ENCODE assay signal across 17 cellular contexts in the genomic region with DNA sequence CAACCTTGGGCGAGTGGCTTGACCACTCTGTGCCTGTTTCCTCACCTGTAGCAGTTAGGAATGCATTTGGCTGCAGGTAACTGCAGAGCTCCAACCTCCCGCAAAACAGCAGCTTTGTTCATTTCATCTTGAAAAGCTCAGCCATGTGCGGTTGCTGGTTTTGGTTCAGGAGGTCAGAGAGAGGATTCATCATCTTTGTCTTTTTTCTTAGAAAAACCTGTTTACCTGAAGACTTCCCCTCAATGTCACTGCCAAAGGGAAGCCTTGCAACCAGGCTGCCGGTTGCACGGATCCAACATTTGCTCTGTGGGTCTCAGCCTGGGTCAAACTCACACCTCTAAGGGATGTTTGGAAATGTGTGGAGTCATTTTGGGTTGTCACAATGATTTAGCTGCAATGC. TPM values are rescaled to one million over a fixed set of nuclear protein-coding genes. Genes with fewer than 3 reads are reported as not detected.
A peak's percentile ranks its signal among the peaks of the same experiment; 100 is the strongest.
DNase-seq lines count a peak whose midpoint lies in the region; ATAC-seq and TF ChIP-seq lines count a peak whose summit lies in the region.
"Had no signal": no experiment of that assay in that cellular context is flagged by ENCODE, and none has a peak within 500 bp of the region (broad histone marks: within the 10 kb centered on the region; RNA-seq: fewer than 3 reads in every experiment).

No MANE protein-coding gene starts in this region.

- H4K20me1 ChIP-seq in OCI-LY7 (ENCODE audit: insufficient read depth, low read length) (no peaks in the 10 kb centered on the region), osteoblast (ENCODE audit: insufficient read depth, low read length) (no peaks in the 10 kb centered on the region)

- H2AFZ ChIP-seq in OCI-LY7 (ENCODE audit: low read length) (no peak overlapping the region; the same call in 1 of the 2 replicates), osteoblast (ENCODE audit: low read length) (no peak overlapping the region)

- H3K27ac Mint-ChIP-seq in activated naive CD4-positive, alpha-beta T cell treated with anti-CD3 and anti-CD28 coated beads for 36 hours, result peak overlapping the region; percentile 97
- H3K27ac Mint-ChIP-seq in activated naive CD8-positive, alpha-beta T cell, result peak overlapping the region; percentile 58

- H3K4me1 ChIP-seq in OCI-LY7 (ENCODE audit: insufficient read depth, low read length, poor library complexity, severe bottlenecking) (peaks cover 63% of the 10 kb centered on the region), osteoblast (ENCODE audit: insufficient read depth, low read length) (peaks cover 7% of the 10 kb centered on the region), upper lobe of left lung (peaks cover 0 to 5% (median 0%) of the 10 kb centered on the region in 4 donors)
- H3K4me1 ChIP-seq: adrenal gland, esophagus squamous epithelium, left ventricle myocardium inferior, testis had no signal

- TF ChIP-seq CTCF in OCI-LY7 (conservative IDR thresholded peaks at IDR 0.05; ENCODE audit: low read length) (no peak), osteoblast (IDR thresholded peaks at IDR 0.05; ENCODE audit: extremely low read depth, low read depth, low read length) (no peak), upper lobe of left lung (IDR thresholded peaks at IDR 0.05) (no peak)

- POLR2A ChIA-PET in OCI-LY7 (lab: Charles Lee), result interaction anchor here (0.6 to 2.5 kb wide), 11 partner anchors 11 to 1271 kb away, joined by 3 to 15 read pairs (median 3); no protein-coding TSS in a partner anchor

- no peak overlapping the region for H3K27ac ChIP-seq in OCI-LY7 (ENCODE audit: low read depth, low read length, poor library complexity, severe bottlenecking)
- H3K27ac ChIP-seq in osteoblast (ENCODE audit: low read depth, low read length), result peak overlapping the region; percentile 15
- no peak overlapping the region for H3K27ac ChIP-seq in upper lobe of left lung
- H3K27ac ChIP-seq: adrenal gland, left ventricle myocardium inferior, SK-N-MC, testis had no signal

- peaks cover 25% of the 10 kb centered on the region for H3K36me3 Mint-ChIP-seq in activated naive CD4-positive, alpha-beta T cell treated with anti-CD3 and anti-CD28 coated beads for 36 hours (ENCODE audit: low read depth)
- H3K36me3 Mint-ChIP-seq in activated naive CD8-positive, alpha-beta T cell, result no peaks in the 10 kb centered on the region

- no peak for TF ChIP-seq EP300 in upper lobe of left lung (IDR thresholded peaks at IDR 0.05)

- H3K79me2 ChIP-seq in OCI-LY7 (ENCODE audit: insufficient read depth, low read depth, low read length) (no peaks in the 10 kb centered on the region), osteoblast (ENCODE audit: insufficient read depth, low read length) (no peaks in the 10 kb centered on the region)

- H3K4me1 Mint-ChIP-seq in activated naive CD4-positive, alpha-beta T cell treated with anti-CD3 and anti-CD28 coated beads for 36 hours (ENCODE audit: low read depth), result peaks cover 65% of the 10 kb centered on the region
- H3K4me1 Mint-ChIP-seq in activated naive CD8-positive, alpha-beta T cell (ENCODE audit: low read depth), result peaks cover 50% of the 10 kb centered on the region

- TF ChIP-seq POLR2A in upper lobe of left lung (IDR thresholded peaks at IDR 0.05), result no peak

- CTCF ChIA-PET in activated naive CD4-positive, alpha-beta T cell treated with anti-CD3 and anti-CD28 coated beads for 36 hours (lab: Charles Lee), result interaction anchor here (0.6 to 1.0 kb wide), 3 partner anchors 13 to 22 kb away, joined by 3 to 5 read pairs (median 3); a partner anchor contains a TSS
- CTCF ChIA-PET in OCI-LY7 (lab: Charles Lee; ENCODE audit: unreplicated experiment), result interaction anchor here (0.7 kb wide), 1 partner anchor 13 kb away, joined by 3 read pairs; no protein-coding TSS in a partner anchor

- H3K9me3 Mint-ChIP-seq in activated naive CD4-positive, alpha-beta T cell treated with anti-CD3 and anti-CD28 coated beads for 36 hours, result peaks cover 3% of the 10 kb centered on the region
- H3K9me3 Mint-ChIP-seq in activated naive CD8-positive, alpha-beta T cell (ENCODE audit: low read depth), result no peaks in the 10 kb centered on the region

- intact Hi-C loops in activated naive CD4-positive, alpha-beta T cell treated with anti-CD3 and anti-CD28 coated beads for 36 hours (cut with micrococcal nuclease), result loop anchor here (1.0 kb wide), 3 partner anchors 14 to 22 kb away; no protein-coding TSS in a partner anchor
- intact Hi-C loops in OCI-LY7 (cut with micrococcal nuclease; ENCODE audit: unreplicated experiment), result loop anchor here (2.0 kb wide), 1 partner anchor 65 kb away; no protein-coding TSS in a partner anchor

- peak; percentile 59 for DNase-seq in activated naive CD4-positive, alpha-beta T cell treated with anti-CD3 and anti-CD28 coated beads for 36 hours
- DNase-seq in activated naive CD4-positive, alpha-beta T cell treated with anti-CD3 and anti-CD28 coated beads, Interleukin-2, amount 50 U/mL, for 16 hours, result no peak
- DNase-seq in OCI-LY7 (ENCODE audit: low spot score) (peak; percentile 33), osteoblast (ENCODE audit: insufficient read length, low spot score, missing footprints) (no peak), anterior cingulate cortex (lab: John Stamatoyannopoulos, UW) (no peak), activated gamma-delta T cell treated with Interleukin-2 at 50 U/mL for 16 hours (no peak), upper lobe of left lung (no peak)
- DNase-seq: caudate nucleus, esophagus squamous epithelium, left ventricle myocardium inferior, NCI-H1092 treated with DMSO at 0.1 percent for 48 hours, NCI-H526 treated with DMSO at 0.1 percent for 48 hours, OCI-M1, testis had no signal

- H3K27me3 Mint-ChIP-seq in activated naive CD4-positive, alpha-beta T cell treated with anti-CD3 and anti-CD28 coated beads for 36 hours (ENCODE audit: low read depth), result no peaks in the 10 kb centered on the region
- no peaks in the 10 kb centered on the region for H3K27me3 Mint-ChIP-seq in activated naive CD8-positive, alpha-beta T cell

- H3K9me2 ChIP-seq in OCI-LY7 (ENCODE audit: insufficient read depth, low read length), result no peaks in the 10 kb centered on the region

- H3K4me3 Mint-ChIP-seq in activated naive CD4-positive, alpha-beta T cell treated with anti-CD3 and anti-CD28 coated beads for 36 hours, result peak overlapping the region; percentile 32
- peak overlapping the region; percentile 67 for H3K4me3 Mint-ChIP-seq in activated naive CD8-positive, alpha-beta T cell

- no TSS peak for BruUV-seq in OCI-LY7 (replicated peaks; lab: Mats Ljungman, UMichigan)

- peak overlapping the region; percentile 65 for H3K4me2 ChIP-seq in OCI-LY7 (ENCODE audit: low read length)
- H3K4me2 ChIP-seq in osteoblast (ENCODE audit: insufficient read depth, low read length), result no peak overlapping the region

- H3K27me3 ChIP-seq in osteoblast (ENCODE audit: insufficient read depth, low read length), result no peaks in the 10 kb centered on the region
- H3K27me3 ChIP-seq in upper lobe of left lung, result no peaks in the 10 kb centered on the region
- H3K27me3 ChIP-seq: adrenal gland, testis had no signal

- WGBS in upper lobe of left lung, 2 donors, result 78 to 81% methylated on average over 5 of the region's 5 CpGs

- H3K4me3 ChIP-seq in OCI-LY7 (ENCODE audit: low read depth, low read length, poor library complexity, severe bottlenecking), result peak overlapping the region; percentile 3
- no peak overlapping the region for H3K4me3 ChIP-seq in osteoblast (ENCODE audit: insufficient read depth, low read length)
- H3K4me3 ChIP-seq in upper lobe of left lung, result no peak overlapping the region
- H3K4me3 ChIP-seq: adrenal gland, esophagus squamous epithelium, left ventricle myocardium inferior, SK-N-MC, testis had no signal

- ATAC-seq in upper lobe of left lung (ENCODE audit: low FRiP score in 2 of 2), result no peak

- H3K9me3 ChIP-seq in OCI-LY7 (ENCODE audit: low read length) (no peaks in the 10 kb centered on the region), osteoblast (ENCODE audit: low read depth, low read length) (no peaks in the 10 kb centered on the region), upper lobe of left lung (no peaks in the 10 kb centered on the region)
- H3K9me3 ChIP-seq: adrenal gland, esophagus squamous epithelium, left ventricle myocardium inferior, testis had no signal

- no peaks in the 10 kb centered on the region; the same call in 1 of the 2 replicates for H3K36me3 ChIP-seq in OCI-LY7 (ENCODE audit: insufficient read depth, low read length)
- H3K36me3 ChIP-seq in osteoblast (ENCODE audit: insufficient read depth, low read length), result no peaks in the 10 kb centered on the region
- no peaks in the 10 kb centered on the region for H3K36me3 ChIP-seq in upper lobe of left lung
- H3K36me3 ChIP-seq: adrenal gland, esophagus squamous epithelium, left ventricle myocardium inferior had no signal

RNA-seq across cellular contexts. Expression of a gene that starts 16.4 kb away (rescaled TPM):
- total RNA-seq in activated naive CD4-positive, alpha-beta T cell treated with anti-CD3 and anti-CD28 coated beads for 36 hours, result 100 to 1,000 TPM; 443 to 448 TPM
- total RNA-seq in OCI-LY7 (2014; rRNA removed; shearing (Covaris generic)), result 2.1 and 4.9 TPM in 2 replicates
- total RNA-seq in OCI-LY7 (2022), result 7.4 and 10.3 TPM in 2 replicates
- total RNA-seq in osteoblast, result 39.1 and 42.7 TPM in 2 replicates
- total RNA-seq in upper lobe of left lung, result 100 to 1,000 TPM in 4 of 6 donors, 10 to 100 TPM in 2; 59.0 to 150 (median 108) TPM

RNA-seq across cellular contexts. Expression of a gene that starts 32.4 kb away (rescaled TPM):
- 10 to 100 TPM; 22.6 to 24.2 TPM for total RNA-seq in activated naive CD4-positive, alpha-beta T cell treated with anti-CD3 and anti-CD28 coated beads for 36 hours
- total RNA-seq in OCI-LY7 (2014; rRNA removed; shearing (Covaris generic)), result 3.3 and 4.7 TPM in 2 replicates
- total RNA-seq in OCI-LY7 (2022) (3.0 and 3.2 TPM in 2 replicates), osteoblast (19.2 and 20.3 TPM in 2 replicates), upper lobe of left lung (100 to 1,000 TPM in 2 of 6 donors, 10 to 100 TPM in 4; 33.4 to 144 (median 68.3) TPM)

RNA-seq across cellular contexts. Expression of a gene that starts 51.2 kb away (rescaled TPM):
- 100 to 1,000 TPM; 139 to 141 TPM for total RNA-seq in activated naive CD4-positive, alpha-beta T cell treated with anti-CD3 and anti-CD28 coated beads for 36 hours
- 6.6 and 12.2 TPM in 2 replicates for total RNA-seq in OCI-LY7 (2014; rRNA removed; shearing (Covaris generic))
- 11.6 and 17.4 TPM in 2 replicates for total RNA-seq in OCI-LY7 (2022)
- 15.2 and 20.0 TPM in 2 replicates for total RNA-seq in osteoblast
- 100 to 1,000 TPM in 2 of 6 donors, 10 to 100 TPM in 4; 36.8 to 219 (median 90.1) TPM for total RNA-seq in upper lobe of left lung

Comparison
In these comparisons a context has a peak if more than half of its experiments do, and no peak if none do; other contexts are left out.
1. DNase-seq: peak in activated naive CD4-positive, alpha-beta T cell treated with anti-CD3 and anti-CD28 coated beads for 36 hours (single experiment) and OCI-LY7 (single experiment); none in activated naive CD4-positive, alpha-beta T cell treated with anti-CD3 and anti-CD28 coated beads, Interleukin-2, amount 50 U/mL, for 16 hours (single experiment), osteoblast (single experiment), anterior cingulate cortex (0 of 58), activated gamma-delta T cell treated with Interleukin-2 at 50 U/mL for 16 hours (single experiment) and upper lobe of left lung (0 of 2).